ENCODE assay signal across 8 cellular contexts in the genomic region with DNA sequence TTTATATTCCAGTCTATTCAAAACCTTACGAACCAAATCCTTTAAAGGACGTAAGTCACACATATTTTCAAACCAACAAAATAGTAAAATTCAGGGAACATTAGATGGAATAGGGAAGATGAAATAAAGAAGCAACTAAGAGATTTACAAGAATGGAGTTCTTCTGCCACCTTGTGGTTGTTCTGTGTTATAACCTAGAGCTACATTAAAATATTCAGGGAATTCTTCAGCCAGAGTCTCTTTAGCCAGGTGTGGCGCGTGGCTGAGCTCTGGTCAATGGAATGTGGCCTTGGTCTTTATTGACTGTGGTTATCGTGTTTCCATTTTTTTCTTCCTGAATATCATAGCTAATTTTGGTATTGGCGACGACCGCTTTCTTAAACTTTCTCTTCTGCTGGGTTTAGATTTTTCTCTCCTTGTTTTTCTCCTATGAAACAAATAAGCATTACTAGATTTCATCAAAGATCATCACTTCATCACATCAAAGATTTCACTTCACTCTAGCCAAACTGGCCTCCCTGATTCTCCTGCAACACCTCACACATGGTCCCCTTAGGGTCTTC.
DNase-seq lines count a peak whose midpoint lies in the region; ATAC-seq and TF ChIP-seq lines count a peak whose summit lies in the region.

No MANE protein-coding gene starts in this region.

- no peaks in the 10 kb centered on the region for H3K27me3 ChIP-seq in SU-DHL-6 (ENCODE audit: low read length)

- no peak overlapping the region for H3K4me2 ChIP-seq in SU-DHL-6 (ENCODE audit: low read depth, low read length, poor library complexity, severe bottlenecking)

- no peaks in the 10 kb centered on the region for H3K79me2 ChIP-seq in SU-DHL-6 (ENCODE audit: insufficient read depth, low read length)

- peak; percentile 39 for TF ChIP-seq CTCF in SU-DHL-6 (IDR thresholded peaks at IDR 0.05; ENCODE audit: insufficient read depth, low read length, poor library complexity, severe bottlenecking)
- peak; percentile 70 for TF ChIP-seq CTCF in fibroblast of the aortic adventitia (IDR thresholded peaks at IDR 0.05; ENCODE audit: insufficient read depth, low read length)
- peak in 2 of 3 donors; percentile 7 to 53 for TF ChIP-seq CTCF in omental fat pad (IDR thresholded peaks at IDR 0.05)

- H2AFZ ChIP-seq in SU-DHL-6 (ENCODE audit: low read depth, low read length, severe bottlenecking) = no peak overlapping the region

- H3K9me2 ChIP-seq in SU-DHL-6 (replicated peaks; ENCODE audit: insufficient read depth, low read length) = no peaks in the 10 kb centered on the region

- ATAC-seq in GM21526 (IDR thresholded peaks at IDR 0.05; ENCODE audit: low FRiP score, unreplicated experiment) (peak; percentile 57), omental fat pad (ENCODE audit: low FRiP score) (peak; percentile 41), HG03520 (IDR thresholded peaks at IDR 0.05; ENCODE audit: unreplicated experiment) (no peak)

- H3K9me3 ChIP-seq in SU-DHL-6 (ENCODE audit: insufficient read depth, low read length) = no peaks in the 10 kb centered on the region

- peak; percentile 69 for DNase-seq in CD1c-positive myeloid dendritic cell (ENCODE audit: extremely low spot score)
- DNase-seq in NCI-H146 (lab: John Stamatoyannopoulos, UW) = peak; percentile 71
- DNase-seq in fibroblast of the aortic adventitia (ENCODE audit: low read depth) = peak; percentile 83
- no peak for DNase-seq in omental fat pad (ENCODE audit: low spot score)
- DNase-seq in activated T-cell treated with anti-CD3 and anti-CD28 coated beads, Interleukin-2, amount 50 U/mL, for 48 hours = no peak

- H3K36me3 ChIP-seq in SU-DHL-6 (ENCODE audit: low read length) = no peaks in the 10 kb centered on the region

- H3K27ac ChIP-seq in SU-DHL-6 (ENCODE audit: low read depth, low read length) = no peak overlapping the region

- H4K20me1 ChIP-seq in SU-DHL-6 (ENCODE audit: low read depth, low read length) = no peaks in the 10 kb centered on the region

- no peak overlapping the region for H3K9ac ChIP-seq in SU-DHL-6 (ENCODE audit: low read length)

- H3K4me3 ChIP-seq in SU-DHL-6 (ENCODE audit: insufficient read depth, low read length, poor library complexity, severe bottlenecking) = no peak overlapping the region
- H3K4me3 ChIP-seq in fibroblast of the aortic adventitia (ENCODE audit: low read depth, low read length) = no peak overlapping the region

- no peaks in the 10 kb centered on the region for H3F3A ChIP-seq in SU-DHL-6 (ENCODE audit: insufficient read depth)

Comparison
In these comparisons a context has a peak if more than half of its experiments do, and no peak if none do; other contexts are left out.
1. DNase-seq: peak in CD1c-positive myeloid dendritic cell (single experiment), NCI-H146 (single experiment) and fibroblast of the aortic adventitia (single experiment); none in omental fat pad (single experiment) and activated T-cell treated with anti-CD3 and anti-CD28 coated beads, Interleukin-2, amount 50 U/mL, for 48 hours (0 of 2).
2. Peak in every context shown above with its lines, with median percentiles within 50 percentile points of each other: CTCF ChIP-seq.